8 cellular contexts compared by ENCODE assay signal in genomic region chr13:34941436-34941834, GRCh38. TPM values are rescaled to one million over a fixed set of nuclear protein-coding genes. Genes with fewer than 3 reads are reported as not detected.
DNase-seq lines count a peak whose midpoint lies in the region; ATAC-seq lines count a peak whose summit lies in the region.

No MANE protein-coding gene starts in this region.

- no peak for ATAC-seq in stimulated activated naive CD8-positive, alpha-beta T cell treated with anti-CD3 and anti-CD28 coated beads, Interleukin-15, Interleukin-2, amounts not matched to agents 100 U/mL and 50 U/mL, for 24 hours
- ATAC-seq in HG02763 (IDR thresholded peaks at IDR 0.05; ENCODE audit: unreplicated experiment) (no peak), HG02870 (IDR thresholded peaks at IDR 0.05; ENCODE audit: unreplicated experiment) (no peak)

- no peak overlapping the region for H2BK120ac ChIP-seq in mesendoderm (ENCODE audit: low read depth, low read length)

- H3K4ac ChIP-seq in mesendoderm (ENCODE audit: low read depth, low read length), result no peak overlapping the region

- peaks cover 22% of the 10 kb centered on the region for H3K4me1 Mint-ChIP-seq in stimulated activated naive CD8-positive, alpha-beta T cell treated with anti-CD3 and anti-CD28 coated beads, Interleukin-15, Interleukin-2, amounts not matched to agents 100 ng/mL and 50 ng/mL, for 24 hours (ENCODE audit: low read depth)

- no peak overlapping the region for H4K5ac ChIP-seq in mesendoderm (ENCODE audit: low read length)

- peak overlapping the region; percentile 80 for H3K56ac ChIP-seq in mesendoderm (ENCODE audit: low read length)

- H3K4me1 ChIP-seq in mesendoderm (ENCODE audit: control insufficient read depth, low read depth, low read length), result peaks cover 4% of the 10 kb centered on the region

- peak overlapping the region; percentile 93 for H3K4me2 ChIP-seq in mesendoderm (ENCODE audit: low read length)

- H3K79me2 ChIP-seq in mesendoderm (ENCODE audit: control insufficient read depth, insufficient read depth, low read length), result no peaks in the 10 kb centered on the region

- H3K36me3 ChIP-seq in mesendoderm (ENCODE audit: control insufficient read depth, insufficient read depth, low read length), result no peaks in the 10 kb centered on the region

- no CpG with 5 or more reads among the region's 13 CpGs for WGBS in mesendoderm (ENCODE audit: extremely low coverage, insufficient coverage, low lambda C conversion rate)

- DNase-seq in stimulated activated naive CD8-positive, alpha-beta T cell treated with anti-CD3 and anti-CD28 coated beads, Interleukin-15, Interleukin-2, amounts not matched to agents 100 U/mL and 50 U/mL, for 24 hours, result no peak
- DNase-seq in caudate nucleus (lab: John Stamatoyannopoulos, UW), result peak in 8 of 61 donors; percentile 25 to 80 (median 50)
- DNase-seq in mesendoderm, result no peak
- no peak for DNase-seq in NOMO-1 treated with DMSO at 0.1 percent for 48 hours (lab: John Stamatoyannopoulos, UW; ENCODE audit: unreplicated experiment)
- no peak for DNase-seq in A172 (ENCODE audit: low spot score)

- no peaks in the 10 kb centered on the region for H3K79me1 ChIP-seq in mesendoderm (ENCODE audit: low read length)

- H2BK15ac ChIP-seq in mesendoderm (replicated peaks; ENCODE audit: low read depth), result no peak overlapping the region

- no peak overlapping the region for H3K23ac ChIP-seq in mesendoderm (ENCODE audit: low read length)

- H3K27me3 ChIP-seq in mesendoderm (ENCODE audit: insufficient read depth, low read length, poor library complexity), result no peaks in the 10 kb centered on the region

- H3K4me3 Mint-ChIP-seq in stimulated activated naive CD8-positive, alpha-beta T cell treated with anti-CD3 and anti-CD28 coated beads, Interleukin-15, Interleukin-2, amounts not matched to agents 100 ng/mL and 50 ng/mL, for 24 hours, result peak overlapping the region; percentile 88

- no peak overlapping the region for H2BK5ac ChIP-seq in mesendoderm (ENCODE audit: low read length)

- no peaks in the 10 kb centered on the region for H3K36me3 Mint-ChIP-seq in stimulated activated naive CD8-positive, alpha-beta T cell treated with anti-CD3 and anti-CD28 coated beads, Interleukin-15, Interleukin-2, amounts not matched to agents 100 ng/mL and 50 ng/mL, for 24 hours (ENCODE audit: low read depth)

- peak overlapping the region; percentile 44 for H3K9ac ChIP-seq in mesendoderm (ENCODE audit: low read length)

- H4K8ac ChIP-seq in mesendoderm (ENCODE audit: low read depth, low read length), result peak overlapping the region; percentile 76

- H3K27me3 Mint-ChIP-seq in stimulated activated naive CD8-positive, alpha-beta T cell treated with anti-CD3 and anti-CD28 coated beads, Interleukin-15, Interleukin-2, amounts not matched to agents 100 ng/mL and 50 ng/mL, for 24 hours, result peaks cover 47% of the 10 kb centered on the region

- H3K9me3 Mint-ChIP-seq in stimulated activated naive CD8-positive, alpha-beta T cell treated with anti-CD3 and anti-CD28 coated beads, Interleukin-15, Interleukin-2, amounts not matched to agents 100 ng/mL and 50 ng/mL, for 24 hours, result no peaks in the 10 kb centered on the region

- H3K27ac ChIP-seq in caudate nucleus (ENCODE audit: low read depth, low read length) (peak overlapping the region; percentile 53), mesendoderm (ENCODE audit: low read depth, low read length) (no peak overlapping the region)

- no peak overlapping the region for H3K27ac Mint-ChIP-seq in stimulated activated naive CD8-positive, alpha-beta T cell treated with anti-CD3 and anti-CD28 coated beads, Interleukin-15, Interleukin-2, amounts not matched to agents 100 ng/mL and 50 ng/mL, for 24 hours

- H3K4me3 ChIP-seq in mesendoderm (ENCODE audit: low read length), result no peak overlapping the region

- no peak overlapping the region for H3K18ac ChIP-seq in mesendoderm (ENCODE audit: low read length)

- H2AK5ac ChIP-seq in mesendoderm (ENCODE audit: low read length), result no peak overlapping the region

RNA-seq across cellular contexts. Expression of gene NBEA, which starts 0.6 kb away (rescaled TPM):
- polyA plus RNA-seq in mesendoderm (2013, experiment 1 of 2), result 4.9 TPM
- polyA plus RNA-seq in mesendoderm (2013, experiment 2 of 2), result 4.6 TPM
- 2.0 and 2.5 TPM in 2 replicates for total RNA-seq in A172 (2014; rRNA removed; shearing (Covaris generic))
